8 cellular contexts compared by ENCODE assay signal in genomic region chr6:27471365-27472115, GRCh38. TPM values are rescaled to one million over a fixed set of nuclear protein-coding genes. Genes with fewer than 3 reads are reported as not detected.
A peak's percentile ranks its signal among the peaks of the same experiment; 100 is the strongest.
DNase-seq lines count a peak whose midpoint lies in the region; ATAC-seq and TF ChIP-seq lines count a peak whose summit lies in the region.

No MANE protein-coding gene starts in this region.

- H3K9me3 Mint-ChIP-seq in activated T-cell treated with anti-CD3 and anti-CD28 coated beads, Interleukin-2, amount 50 U/mL, for 4 hours, result no peaks in the 10 kb centered on the region
- H3K9me3 Mint-ChIP-seq in activated CD8-positive, alpha-beta T cell treated with anti-CD3 and anti-CD28 coated beads for 36 hours, result no peaks in the 10 kb centered on the region

- peaks cover 0 to 24% (median 10%) of the 10 kb centered on the region in 4 donors for H3K4me1 ChIP-seq in tibial artery

- peaks cover 45% of the 10 kb centered on the region for H3K4me1 Mint-ChIP-seq in activated T-cell treated with anti-CD3 and anti-CD28 coated beads, Interleukin-2, amount 50 U/mL, for 4 hours (ENCODE audit: low read depth)
- H3K4me1 Mint-ChIP-seq in activated CD8-positive, alpha-beta T cell treated with anti-CD3 and anti-CD28 coated beads for 36 hours (ENCODE audit: low read depth), result peaks cover 47% of the 10 kb centered on the region

- peak overlapping the region; percentile 91 for H3K4me3 Mint-ChIP-seq in activated T-cell treated with anti-CD3 and anti-CD28 coated beads, Interleukin-2, amount 50 U/mL, for 4 hours
- H3K4me3 Mint-ChIP-seq in activated CD8-positive, alpha-beta T cell treated with anti-CD3 and anti-CD28 coated beads for 36 hours, result peak overlapping the region; percentile 88

- H3K36me3 Mint-ChIP-seq in activated T-cell treated with anti-CD3 and anti-CD28 coated beads, Interleukin-2, amount 50 U/mL, for 4 hours (ENCODE audit: insufficient read depth), result peaks cover 34% of the 10 kb centered on the region
- peaks cover 46% of the 10 kb centered on the region for H3K36me3 Mint-ChIP-seq in activated CD8-positive, alpha-beta T cell treated with anti-CD3 and anti-CD28 coated beads for 36 hours (ENCODE audit: low read depth)

- POLR2A ChIA-PET in activated CD8-positive, alpha-beta T cell treated with anti-CD3 and anti-CD28 coated beads for 36 hours (lab: Charles Lee), result interaction anchor here (1.5 kb wide), 1 partner anchor 70 kb away, joined by 3 read pairs; no protein-coding TSS in a partner anchor

- TF ChIP-seq CTCF in activated CD8-positive, alpha-beta T cell treated with anti-CD3 and anti-CD28 coated beads for 36 hours (IDR thresholded peaks at IDR 0.05), result no peak
- no peak for TF ChIP-seq CTCF in tibial artery (IDR thresholded peaks at IDR 0.05)

- peaks cover 10 to 15% (median 12%) of the 10 kb centered on the region in 3 donors for H3K36me3 ChIP-seq in tibial artery

- CTCF ChIA-PET in activated CD8-positive, alpha-beta T cell treated with anti-CD3 and anti-CD28 coated beads for 36 hours (lab: Charles Lee), result no interaction called here

- intact Hi-C loops in activated CD8-positive, alpha-beta T cell treated with anti-CD3 and anti-CD28 coated beads for 36 hours (cut with micrococcal nuclease), result no loop called here
- intact Hi-C loops in tibial artery (cut with DNase I; ENCODE audit: low total_unique reads), result loop anchor here (10.0 kb wide), 2 partner anchors 423 to 937 kb away; partner anchors contain the start of gene HMGN4

- no peak for ATAC-seq in activated T-cell treated with anti-CD3 and anti-CD28 coated beads, Interleukin-2, amount 50 U/mL, for 4 hours
- ATAC-seq in activated CD8-positive, alpha-beta T cell treated with anti-CD3 and anti-CD28 coated beads for 36 hours, result no peak
- ATAC-seq in GM21723 (IDR thresholded peaks at IDR 0.05; ENCODE audit: unreplicated experiment), result no peak

- H3K27ac ChIP-seq in tibial artery, result peak overlapping the region; percentile 84 to 91

- no peaks in the 10 kb centered on the region for H3K27me3 ChIP-seq in tibial artery

- H3K27me3 Mint-ChIP-seq in activated T-cell treated with anti-CD3 and anti-CD28 coated beads, Interleukin-2, amount 50 U/mL, for 4 hours (ENCODE audit: low read depth), result no peaks in the 10 kb centered on the region
- no peaks in the 10 kb centered on the region for H3K27me3 Mint-ChIP-seq in activated CD8-positive, alpha-beta T cell treated with anti-CD3 and anti-CD28 coated beads for 36 hours

- no peak for DNase-seq in activated T-cell treated with anti-CD3 and anti-CD28 coated beads, Interleukin-2, amount 50 U/mL, for 4 hours
- DNase-seq in activated T-cell treated with anti-CD3 and anti-CD28 coated beads, Interleukin-2, amount 50 U/mL, for 1 hour, result no peak
- no peak for DNase-seq in activated CD8-positive, alpha-beta T cell treated with anti-CD3 and anti-CD28 coated beads for 36 hours
- DNase-seq in inferior parietal cortex (ENCODE audit: extremely low spot score) (peak; percentile 26), tibial artery (no peak), HuH-7.5 (ENCODE audit: low spot score) (no peak), NCI-H2227 treated with DMSO at 0.1 percent for 48 hours (lab: John Stamatoyannopoulos, UW) (no peak)

- H3K27ac Mint-ChIP-seq in activated CD8-positive, alpha-beta T cell treated with anti-CD3 and anti-CD28 coated beads for 36 hours, result peak overlapping the region; percentile 94

- peak overlapping the region; percentile 78 to 89 for H3K4me3 ChIP-seq in tibial artery

- no peaks in the 10 kb centered on the region for H3K9me3 ChIP-seq in tibial artery

RNA-seq across cellular contexts. Expression of gene ZNF184, which starts 1.4 kb away (rescaled TPM):
- 1 to 10 TPM; 4.5 to 5.2 (median 4.9) TPM for total RNA-seq in activated T-cell treated with anti-CD3 and anti-CD28 coated beads, Interleukin-2, amount 50 U/mL, for 4 hours
- 10 to 100 TPM; 10.4 to 11.5 TPM for total RNA-seq in activated CD8-positive, alpha-beta T cell treated with anti-CD3 and anti-CD28 coated beads for 36 hours
